In genomic region chr1:244918422-244919319, GRCh38 we compare ENCODE assay signal across 8 cellular contexts. TPM values are rescaled to one million over a fixed set of nuclear protein-coding genes. Genes with fewer than 3 reads are reported as not detected.
DNase-seq lines count a peak whose midpoint lies in the region; ATAC-seq, FAIRE-seq and TF ChIP-seq lines count a peak whose summit lies in the region.

No MANE protein-coding gene starts in this region.

- peaks cover 2% of the 10 kb centered on the region; the same call in 1 of the 2 replicates for H3K27me3 ChIP-seq in Panc1 (ENCODE audit: control insufficient read depth, insufficient read depth, low read length)
- H3K27me3 ChIP-seq in testis = no peaks in the 10 kb centered on the region

- no TSS peak for BruUV-seq in Panc1 (replicated peaks; lab: Mats Ljungman, UMichigan)

- DNase-seq in AG04449 (ENCODE audit: low read depth, low spot score) (no peak), Panc1 (ENCODE audit: low read depth, low spot score) (no peak), frontal cortex (ENCODE audit: low spot score in 2 of 2) (peak; percentile 53 to 65), omental fat pad (ENCODE audit: low spot score) (no peak), testis (peak; percentile 67)
- DNase-seq in activated effector memory CD4-positive, alpha-beta T cell treated with anti-CD3 and anti-CD28 coated beads, Interleukin-2, amount 50 U/mL, for 16 hours = peak; percentile 86

- H3K4me3 ChIP-seq in AG04449 (ENCODE audit: low read depth, low read length) = peak overlapping the region; percentile 63
- peak overlapping the region; percentile 47 to 53 for H3K4me3 ChIP-seq in Panc1 (ENCODE audit: low read depth in 2 of 2, low read length in 2 of 2)
- peak overlapping the region; percentile 50 to 64 for H3K4me3 ChIP-seq in testis

- intact Hi-C loops in Panc1 (cut with micrococcal nuclease; ENCODE audit: unreplicated experiment) = loop anchor here (5.0 kb wide), 1 partner anchor 124 kb away; no protein-coding TSS in a partner anchor
- intact Hi-C loops in testis (cut with DNase I; ENCODE audit: low total_unique reads) = no loop called here

- no peaks in the 10 kb centered on the region for H3K9me3 ChIP-seq in Panc1 (ENCODE audit: control insufficient read depth, insufficient read depth, low read depth, low read length)
- no peaks in the 10 kb centered on the region for H3K9me3 ChIP-seq in testis

- 3 to 6% methylated on average over 45 to 59 of the region's 62 CpGs for WGBS in testis, 2 donors

- in situ Hi-C loops in Panc1 (cut with HindIII; ENCODE audit: low pct_unique_long_range_greater_than_20kb, low sequenced_read_pairs) = no loop called here

- no peak for TF ChIP-seq POLR2A in testis (IDR thresholded peaks at IDR 0.05)

- H3K27ac ChIP-seq in Panc1 (ENCODE audit: low read length) = no peak overlapping the region
- H3K27ac ChIP-seq in testis = no peak overlapping the region

- FAIRE-seq in frontal cortex (lab: Jason Lieb, UNC) = no peak

- CTCF ChIA-PET in AG04449 (lab: Yijun Ruan, JAX) = interaction anchor here (0.8 to 1.0 kb wide), 2 partner anchors 12 to 214 kb away, joined by 3 to 4 read pairs; no protein-coding TSS in a partner anchor
- CTCF ChIA-PET in Panc1 (lab: Charles Lee) = no interaction called here

- POLR2A ChIA-PET in AG04449 (lab: Yijun Ruan, JAX) = interaction anchor here (1.1 kb wide), 1 partner anchor 51 kb away, joined by 4 read pairs; a partner anchor contains a TSS
- POLR2A ChIA-PET in Panc1 (lab: Charles Lee) = no interaction called here

- H3K36me3 ChIP-seq in Panc1 (ENCODE audit: control insufficient read depth, insufficient read depth, low read length) (no peaks in the 10 kb centered on the region), testis (ENCODE audit: low read depth, missing control alignments) (no peaks in the 10 kb centered on the region)

- ATAC-seq in GM18867 (IDR thresholded peaks at IDR 0.05; ENCODE audit: unreplicated experiment) (peak; percentile 72), HG03460 (IDR thresholded peaks at IDR 0.05; ENCODE audit: unreplicated experiment) (peak; percentile 49), Panc1 (peak; percentile 75), omental fat pad (ENCODE audit: low FRiP score) (peak; percentile 52)

- H3K4me1 ChIP-seq in Panc1 (ENCODE audit: control insufficient read depth, insufficient read depth, low read length) (0 out of 2 replicates have a peak, but pooled peaks cover 3% of the 10 kb centered on the region), testis (peaks cover 5% of the 10 kb centered on the region)

- TF ChIP-seq CTCF in AG04449 (IDR thresholded peaks at IDR 0.05; ENCODE audit: insufficient read depth, low read length, missing control alignments) (no peak), Panc1 (IDR thresholded peaks at IDR 0.05) (no peak), omental fat pad (IDR thresholded peaks at IDR 0.05) (no peak), testis (IDR thresholded peaks at IDR 0.05) (no peak)

RNA-seq across cellular contexts. Expression of gene HNRNPU, which starts 54.3 kb away (rescaled TPM):
- total RNA-seq in Panc1 (2021; ENCODE audit: unreplicated experiment) = 361 TPM
- polyA plus RNA-seq in Panc1 (2012; ENCODE audit: insufficient read length) = 321 TPM
- total RNA-seq in frontal cortex = 567 TPM
- total RNA-seq in omental fat pad = 100 to 1,000 TPM; 325 to 565 (median 451) TPM
- 100 to 1,000 TPM; 378 to 467 TPM for total RNA-seq in testis
- polyA plus RNA-seq in testis (ENCODE audit: insufficient read depth, low read depth, low replicate concordance) = 303 TPM

Comparison
In these comparisons a context has a peak if more than half of its experiments do, and no peak if none do; other contexts are left out.
1. DNase-seq: peak in activated effector memory CD4-positive, alpha-beta T cell treated with anti-CD3 and anti-CD28 coated beads, Interleukin-2, amount 50 U/mL, for 16 hours (single experiment), frontal cortex (2 of 2) and testis (single experiment); none in AG04449 (single experiment), Panc1 (single experiment) and omental fat pad (single experiment).
2. Peak in every context shown above with its lines, with median percentiles within 50 percentile points of each other: H3K4me3 ChIP-seq and ATAC-seq.